In the genomic region with DNA sequence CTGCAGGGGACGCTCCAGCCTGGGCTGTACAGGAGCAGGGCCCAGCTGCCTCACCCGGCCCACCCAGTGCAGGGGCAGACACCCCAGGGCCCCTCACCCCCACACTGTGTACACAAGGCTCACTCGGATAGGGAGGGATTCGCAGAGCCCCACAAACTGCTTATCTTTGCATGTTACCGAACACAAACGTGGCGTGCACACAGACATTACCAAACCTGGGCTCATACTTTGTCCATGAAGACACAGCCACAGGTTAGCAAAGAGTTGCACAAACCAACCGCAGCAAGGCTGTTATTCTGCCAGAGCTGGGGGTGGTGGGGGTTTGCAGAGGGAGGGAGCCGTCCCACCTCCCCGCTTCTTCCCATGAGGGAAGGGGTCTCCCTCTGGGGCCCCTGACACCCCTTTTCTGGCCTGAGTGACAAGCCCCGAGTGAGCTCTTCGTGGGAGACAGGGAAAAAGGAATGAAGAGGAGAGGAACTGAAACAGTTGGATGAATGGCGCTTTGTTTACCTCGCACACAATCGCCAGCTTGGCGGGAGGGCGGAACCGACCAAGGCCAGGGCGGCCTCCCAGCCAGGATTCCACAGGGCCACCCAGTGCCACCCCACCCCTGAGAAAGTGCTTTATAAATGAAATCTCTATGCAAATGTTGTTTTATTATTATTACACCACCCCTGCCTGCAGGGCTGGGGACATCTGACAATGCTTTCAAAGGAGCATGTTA, we compare ENCODE assay signal across 10 cellular contexts. TPM values are rescaled to one million over a fixed set of nuclear protein-coding genes. Genes with fewer than 3 reads are reported as not detected.
DNase-seq lines count a peak whose midpoint lies in the region; ATAC-seq, FAIRE-seq and TF ChIP-seq lines count a peak whose summit lies in the region.
"Had no signal": no experiment of that assay in that cellular context is flagged by ENCODE, and none has a peak within 500 bp of the region (broad histone marks: within the 10 kb centered on the region; RNA-seq: fewer than 3 reads in every experiment).

No MANE protein-coding gene starts in this region.

- H3K36me3 ChIP-seq in bronchial epithelial cell (ENCODE audit: control insufficient read depth, insufficient read depth, low read length) (no peaks in the 10 kb centered on the region), lower lobe of right lung (no peaks in the 10 kb centered on the region), tibial nerve (no peaks in the 10 kb centered on the region)

- H3K27ac Mint-ChIP-seq in activated T-helper 1 cell treated with anti-CD3 and anti-CD28 coated beads, Interleukin-12 subunit alpha, Interleukin-12 subunit beta, Interleukin-2, Interleukin-4 antibody, amounts not matched to agents 30 ng/mL and 10 ng/mL and 1 ng/mL, durations not matched to agents 14 hours and 24 hours and 36 hours, result no peak overlapping the region

- H3K4me3 Mint-ChIP-seq in activated T-helper 1 cell treated with anti-CD3 and anti-CD28 coated beads, Interleukin-12 subunit alpha, Interleukin-12 subunit beta, Interleukin-2, Interleukin-4 antibody, amounts not matched to agents 30 ng/mL and 10 ng/mL and 1 ng/mL, durations not matched to agents 14 hours and 24 hours and 36 hours, result no peak overlapping the region

- no peaks in the 10 kb centered on the region for H3K9me3 Mint-ChIP-seq in activated T-helper 1 cell treated with anti-CD3 and anti-CD28 coated beads, Interleukin-12 subunit alpha, Interleukin-12 subunit beta, Interleukin-2, Interleukin-4 antibody, amounts not matched to agents 30 ng/mL and 10 ng/mL and 1 ng/mL, durations not matched to agents 14 hours and 24 hours and 36 hours

- H3K4me3 ChIP-seq in bronchial epithelial cell (ENCODE audit: low read depth, low read length) (no peak overlapping the region), lower lobe of right lung (no peak overlapping the region), tibial nerve (no peak overlapping the region)

- TF ChIP-seq CTCF in bronchial epithelial cell (IDR thresholded peaks at IDR 0.05; ENCODE audit: insufficient read depth, low read length, severe bottlenecking) (no peak), lower lobe of right lung (IDR thresholded peaks at IDR 0.05) (no peak), tibial nerve (IDR thresholded peaks at IDR 0.05) (no peak), GM13976 (IDR thresholded peaks at IDR 0.05; ENCODE audit: borderline replicate concordance, control extremely low read depth, extremely low read depth, insufficient read depth, missing control alignments) (no peak)

- H3K27ac ChIP-seq in lower lobe of right lung, result no peak overlapping the region
- peak overlapping the region; percentile 58 to 83 (median 73) for H3K27ac ChIP-seq in tibial nerve

- H3K36me3 Mint-ChIP-seq in activated T-helper 1 cell treated with anti-CD3 and anti-CD28 coated beads, Interleukin-12 subunit alpha, Interleukin-12 subunit beta, Interleukin-2, Interleukin-4 antibody, amounts not matched to agents 30 ng/mL and 10 ng/mL and 1 ng/mL, durations not matched to agents 14 hours and 24 hours and 36 hours (ENCODE audit: low read depth), result no peaks in the 10 kb centered on the region

- H3K27me3 Mint-ChIP-seq in activated T-helper 1 cell treated with anti-CD3 and anti-CD28 coated beads, Interleukin-12 subunit alpha, Interleukin-12 subunit beta, Interleukin-2, Interleukin-4 antibody, amounts not matched to agents 30 ng/mL and 10 ng/mL and 1 ng/mL, durations not matched to agents 14 hours and 24 hours and 36 hours (ENCODE audit: insufficient read depth), result no peaks in the 10 kb centered on the region

- no peaks in the 10 kb centered on the region for H3K27me3 ChIP-seq in bronchial epithelial cell (ENCODE audit: control insufficient read depth, insufficient read depth, low read length)
- H3K27me3 ChIP-seq in lower lobe of right lung (ENCODE audit: low read depth), result no peaks in the 10 kb centered on the region
- no peaks in the 10 kb centered on the region for H3K27me3 ChIP-seq in tibial nerve

- in situ Hi-C loops in GM13976 (cut with MboI; ENCODE audit: low sequenced_read_pairs, unreplicated experiment), result no loop called here

- no peak for FAIRE-seq in bronchial epithelial cell (lab: Jason Lieb, UNC)
- FAIRE-seq: islet of Langerhans had no signal

- no peaks in the 10 kb centered on the region for H3K4me1 Mint-ChIP-seq in activated T-helper 1 cell treated with anti-CD3 and anti-CD28 coated beads, Interleukin-12 subunit alpha, Interleukin-12 subunit beta, Interleukin-2, Interleukin-4 antibody, amounts not matched to agents 30 ng/mL and 10 ng/mL and 1 ng/mL, durations not matched to agents 14 hours and 24 hours and 36 hours (ENCODE audit: low read depth)

- peak in 1 of 2 donors; percentile 71 for TF ChIP-seq EP300 in tibial nerve (IDR thresholded peaks at IDR 0.05)

- intact Hi-C loops in lower lobe of right lung (cut with DNase I), result no loop called here
- intact Hi-C loops in activated T-helper 1 cell treated with anti-CD3 and anti-CD28 coated beads, Interleukin-12 subunit alpha, Interleukin-12 subunit beta, Interleukin-2, Interleukin-4 antibody, amounts not matched to agents 30 ng/mL and 10 ng/mL and 1 ng/mL, durations not matched to agents 14 hours and 24 hours and 36 hours (cut with micrococcal nuclease), result no loop called here

- peak; percentile 33 to 53 for ATAC-seq in lower lobe of right lung

- no peaks in the 10 kb centered on the region for H3K4me1 ChIP-seq in lower lobe of right lung
- peaks cover 0 to 40% (median 18%) of the 10 kb centered on the region in 4 donors for H3K4me1 ChIP-seq in tibial nerve

- DNase-seq in NCI-H2107 treated with DMSO at 0.1 percent for 48 hours (lab: John Stamatoyannopoulos, UW; ENCODE audit: unreplicated experiment), result peak; percentile 29
- no peak for DNase-seq in NCI-H2107 (lab: John Stamatoyannopoulos, UW)
- peak; percentile 23 for DNase-seq in bronchial epithelial cell (ENCODE audit: low read depth)
- DNase-seq in lower lobe of right lung, result no peak
- DNase-seq in tibial nerve (ENCODE audit: low spot score in 2 of 2), result no peak
- DNase-seq in activated T-helper 1 cell treated with anti-CD3 and anti-CD28 coated beads, Interleukin-12 subunit alpha, Interleukin-12 subunit beta, Interleukin-2, Interleukin-4 antibody, amounts not matched to agents 30 ng/mL and 10 ng/mL and 1 ng/mL, durations not matched to agents 14 hours and 24 hours and 36 hours (ENCODE audit: low spot score), result no peak
- no peak for DNase-seq in SW 1271 (lab: John Stamatoyannopoulos, UW)
- DNase-seq in GM13976 (ENCODE audit: low spot score), result no peak
- DNase-seq: NCI-H1436 had no signal

- TF ChIP-seq POLR2A in tibial nerve (IDR thresholded peaks at IDR 0.05), result no peak

- WGBS in tibial nerve, 2 donors, result 46 to 51% methylated on average over 16 to 17 of the region's 19 CpGs

- H3K9me3 ChIP-seq in lower lobe of right lung (no peaks in the 10 kb centered on the region), tibial nerve (no peaks in the 10 kb centered on the region)

RNA-seq across cellular contexts. Expression of gene CPSF4L, which starts 0.4 kb away (rescaled TPM):
- not detected in 2 replicates for total RNA-seq in bronchial epithelial cell
- total RNA-seq in lower lobe of right lung, result not detected
- total RNA-seq in tibial nerve, result not detected
- total RNA-seq in activated T-helper 1 cell treated with anti-CD3 and anti-CD28 coated beads, Interleukin-12 subunit alpha, Interleukin-12 subunit beta, Interleukin-2, Interleukin-4 antibody, amounts not matched to agents 30 ng/mL and 10 ng/mL and 1 ng/mL, durations not matched to agents 14 hours and 24 hours and 36 hours, result not detected in 2 replicates

RNA-seq across cellular contexts. Expression of gene CDC42EP4, which starts 49.7 kb away (rescaled TPM):
- total RNA-seq in bronchial epithelial cell (16.8 and 29.3 TPM in 2 replicates), lower lobe of right lung (44.6 TPM), tibial nerve (100 to 1,000 TPM in 3 of 4 donors, 10 to 100 TPM in 1; 93.3 to 121 (median 117) TPM)
- total RNA-seq in activated T-helper 1 cell treated with anti-CD3 and anti-CD28 coated beads, Interleukin-12 subunit alpha, Interleukin-12 subunit beta, Interleukin-2, Interleukin-4 antibody, amounts not matched to agents 30 ng/mL and 10 ng/mL and 1 ng/mL, durations not matched to agents 14 hours and 24 hours and 36 hours, result 0.78 and 1.1 TPM in 2 replicates

Comparison
In these comparisons a context has a peak if more than half of its experiments do, and no peak if none do; other contexts are left out.
1. DNase-seq: peak in NCI-H2107 treated with DMSO at 0.1 percent for 48 hours (single experiment) and bronchial epithelial cell (single experiment); none in NCI-H2107 (single experiment), lower lobe of right lung (single experiment), tibial nerve (0 of 2), activated T-helper 1 cell treated with anti-CD3 and anti-CD28 coated beads, Interleukin-12 subunit alpha, Interleukin-12 subunit beta, Interleukin-2, Interleukin-4 antibody, amounts not matched to agents 30 ng/mL and 10 ng/mL and 1 ng/mL, durations not matched to agents 14 hours and 24 hours and 36 hours (single experiment), SW 1271 (0 of 2) and GM13976 (single experiment).